11 cellular contexts compared by ENCODE assay signal in genomic region chr2:108385411-108386071, GRCh38. TPM values are rescaled to one million over a fixed set of nuclear protein-coding genes. Genes with fewer than 3 reads are reported as not detected.
DNase-seq lines count a peak whose midpoint lies in the region; ATAC-seq, FAIRE-seq and TF ChIP-seq lines count a peak whose summit lies in the region.
"Had no signal": no experiment of that assay in that cellular context is flagged by ENCODE, and none has a peak within 500 bp of the region (broad histone marks: within the 10 kb centered on the region; RNA-seq: fewer than 3 reads in every experiment).

No MANE protein-coding gene starts in this region.

- H3K79me2 ChIP-seq in K562 (ENCODE audit: control insufficient read depth, insufficient read depth, low read length) = no peaks in the 10 kb centered on the region

- TF ChIP-seq EP300 in K562 (IDR thresholded peaks at IDR 0.05; ENCODE audit: low read length) = no peak

- BruUV-seq in Caco-2 (replicated peaks; lab: Mats Ljungman, UMichigan) (no TSS peak), K562 (replicated peaks; lab: Mats Ljungman, UMichigan) (no TSS peak)

- no peaks in the 10 kb centered on the region for H3K9me3 ChIP-seq in Caco-2
- H3K9me3 ChIP-seq in K562 (replicated peaks; ENCODE audit: control insufficient read depth, insufficient read depth, low read depth, low read length) = no peaks in the 10 kb centered on the region
- no peaks in the 10 kb centered on the region for H3K9me3 ChIP-seq in heart right ventricle

- H3K9ac ChIP-seq in K562 (ENCODE audit: insufficient read depth in 1 of 2, low read depth in 2 of 2, low read length in 2 of 2) = no peak overlapping the region

- POLR2A ChIA-PET in Caco-2 (lab: Charles Lee) = no interaction called here
- POLR2A ChIA-PET in K562 (lab: Yijun Ruan, JAX) = interaction anchor here (0.6 to 1.0 kb wide), 3 partner anchors 11 to 148 kb away, joined by 3 to 4 read pairs (median 3); no protein-coding TSS in a partner anchor

- FAIRE-seq in K562 (lab: Jason Lieb, UNC) = no peak

- in situ Hi-C loops in K562 (cut with MboI) = no loop called here

- no peak overlapping the region for H2AFZ ChIP-seq in K562 (ENCODE audit: low read depth, low read length)

- no peaks in the 10 kb centered on the region for H3K9me3 Mint-ChIP-seq in Caco-2 (ENCODE audit: unreplicated experiment)

- H4K20me1 ChIP-seq in K562 (replicated peaks; ENCODE audit: control insufficient read depth, insufficient read depth, low read length) = no peaks in the 10 kb centered on the region

- H3K27me3 Mint-ChIP-seq in Caco-2 (ENCODE audit: insufficient read depth, unreplicated experiment) = no peaks in the 10 kb centered on the region

- H3K4me1 Mint-ChIP-seq in Caco-2 (ENCODE audit: low read depth, unreplicated experiment) = peaks cover 15% of the 10 kb centered on the region

- CTCF ChIA-PET in Caco-2 (lab: Charles Lee) = no interaction called here
- CTCF ChIA-PET in K562 (lab: Yijun Ruan, JAX; ENCODE audit: low intra/inter-chr PET ratio) = no interaction called here

- no peak for TF ChIP-seq CTCF in Caco-2 (IDR thresholded peaks at IDR 0.05; ENCODE audit: insufficient read depth in 1 of 2, low read depth in 1 of 2, low read length in 1 of 2, severe bottlenecking in 1 of 2, unreplicated experiment in 1 of 2)
- TF ChIP-seq CTCF in K562 (IDR thresholded peaks at IDR 0.05 in 2 of 3, conservative IDR thresholded peaks at IDR 0.05 in 1 of 3; ENCODE audit: insufficient read depth in 2 of 3, low read depth in 1 of 3, low read length in 3 of 3) = no peak
- TF ChIP-seq CTCF in heart right ventricle (IDR thresholded peaks at IDR 0.05) = no peak

- no peak overlapping the region for H3K4me2 ChIP-seq in K562 (ENCODE audit: insufficient read depth, low read length)

- DNase-seq in Caco-2 (peak; percentile 51 to 59), K562 (ENCODE audit: extremely low read depth in 1 of 4, low spot score in 3 of 4) (no peak), OCI-M1 (lab: John Stamatoyannopoulos, UW) (no peak), heart right ventricle (no peak)
- DNase-seq in stimulated activated naive CD8-positive, alpha-beta T cell treated with anti-CD3 and anti-CD28 coated beads, Interleukin-15, Interleukin-2, amounts not matched to agents 100 U/mL and 50 U/mL, for 24 hours = no peak
- DNase-seq: activated CD8-positive, alpha-beta memory T cell treated with anti-CD3 and anti-CD28 coated beads, Interleukin-2, amount 50 U/mL, for 4 hours; mammary epithelial cell; stimulated activated CD4-positive, alpha-beta T cell treated with anti-CD3 and anti-CD28 coated beads, Interleukin-2, amount 100 ng/mL, for 48 hours had no signal

- H3K36me3 Mint-ChIP-seq in Caco-2 (ENCODE audit: insufficient read depth, unreplicated experiment) = peaks cover 6% of the 10 kb centered on the region

- no peaks in the 10 kb centered on the region for H3K27me3 ChIP-seq in Caco-2 (replicated peaks; ENCODE audit: control insufficient read depth, insufficient read depth, low read length)
- H3K27me3 ChIP-seq in K562 (ENCODE audit: control insufficient read depth in 2 of 2, insufficient read depth in 2 of 2, low read length in 2 of 2) = no peaks in the 10 kb centered on the region
- H3K27me3 ChIP-seq in heart right ventricle = no peaks in the 10 kb centered on the region

- intact Hi-C loops in Caco-2 (cut with micrococcal nuclease; ENCODE audit: unreplicated experiment) = loop anchor here (1.0 kb wide), 1 partner anchor 8 kb away; the partner anchor contains the start of gene SULT1C4
- intact Hi-C loops in K562 (cut with micrococcal nuclease) = no loop called here
- intact Hi-C loops in heart right ventricle (cut with DNase I) = no loop called here

- H3K36me3 ChIP-seq in Caco-2 (ENCODE audit: control insufficient read depth, insufficient read depth, low read length) = no peaks in the 10 kb centered on the region
- no peaks in the 10 kb centered on the region for H3K36me3 ChIP-seq in K562 (ENCODE audit: control insufficient read depth, insufficient read depth, low read length)
- H3K36me3 ChIP-seq in heart right ventricle = peaks cover 0 to 94% (median 0%) of the 10 kb centered on the region in 9 donors

- H3K9me1 ChIP-seq in K562 (ENCODE audit: control insufficient read depth, insufficient read depth, low read length) = no peaks in the 10 kb centered on the region

- H3K4me3 Mint-ChIP-seq in Caco-2 (ENCODE audit: unreplicated experiment) = no peak overlapping the region

- ATAC-seq in GM19452 (IDR thresholded peaks at IDR 0.05; ENCODE audit: unreplicated experiment) (peak; percentile 90), HG03095 (IDR thresholded peaks at IDR 0.05; ENCODE audit: unreplicated experiment) (peak; percentile 68), K562 (peak; percentile 45), GM19035 (IDR thresholded peaks at IDR 0.05; ENCODE audit: unreplicated experiment) (no peak), heart right ventricle (no peak)
- ATAC-seq in stimulated activated naive CD8-positive, alpha-beta T cell treated with anti-CD3 and anti-CD28 coated beads, Interleukin-15, Interleukin-2, amounts not matched to agents 100 U/mL and 50 U/mL, for 24 hours = no peak

- H3K27ac Mint-ChIP-seq in Caco-2 (ENCODE audit: unreplicated experiment) = no peak overlapping the region

- 27% methylated on average over 5 of the region's 5 CpGs for WGBS in K562 (ENCODE audit: insufficient coverage, low coverage, missing lambda C conversion rate)
- 90 to 91% methylated on average over 5 of the region's 5 CpGs for WGBS in heart right ventricle, 2 donors

- TF ChIP-seq RAD21 in K562 (CRISPR knock-in tag; conservative IDR thresholded peaks at IDR 0.05 in 1 of 2, IDR thresholded peaks at IDR 0.05 in 1 of 2) = no peak

- no peak for TF ChIP-seq POLR2A in K562 (conservative IDR thresholded peaks at IDR 0.05)

- H3K27ac ChIP-seq in K562 (ENCODE audit: extremely low read depth, low read depth, low read length) (no peak overlapping the region), heart right ventricle (no peak overlapping the region)

- H3K4me3 ChIP-seq in Caco-2 (ENCODE audit: low read depth, low read length) (no peak overlapping the region), K562 (no peak overlapping the region), heart right ventricle (no peak overlapping the region)

- H3K4me1 ChIP-seq in Caco-2 = peaks cover 17% of the 10 kb centered on the region
- no peaks in the 10 kb centered on the region; a peak in 2 of 5 replicates for H3K4me1 ChIP-seq in K562 (replicated peaks in 1 of 2; ENCODE audit: control insufficient read depth in 2 of 2, insufficient read depth in 2 of 2, low read length in 2 of 2)
- H3K4me1 ChIP-seq in heart right ventricle = peaks cover 0 to 3% (median 0%) of the 10 kb centered on the region in 9 donors

TF ChIP-seq in K562, 482 proteins besides CTCF, POLR2A, EP300 and RAD21 (continues in another document):
- TF ChIP-seq CEBPG (CRISPR knock-in tag; IDR thresholded peaks at IDR 0.05) (no peak), CEBPG (tag; conservative IDR thresholded peaks at IDR 0.05 in 1 of 2, IDR thresholded peaks at IDR 0.05 in 1 of 2) (no peak), SIRT6 (IDR thresholded peaks at IDR 0.05; ENCODE audit: low read depth, low read length) (no peak), MEIS2 (IDR thresholded peaks at IDR 0.05; ENCODE audit: partially characterized antibody) (peak; percentile 75), RFX7 (CRISPR knock-in tag; IDR thresholded peaks at IDR 0.05) (no peak), ELF4 (CRISPR knock-in tag; IDR thresholded peaks at IDR 0.05) (no peak), KLF6 (CRISPR knock-in tag; IDR thresholded peaks at IDR 0.05; ENCODE audit: borderline replicate concordance) (no peak), ZNF830 (CRISPR knock-in tag; IDR thresholded peaks at IDR 0.05) (no peak), ARID3A (IDR thresholded peaks at IDR 0.05; ENCODE audit: borderline replicate concordance, low read depth, low read length) (no peak), FOS (IDR thresholded peaks at IDR 0.05; ENCODE audit: extremely low read depth, insufficient read length) (no peak)

RNA-seq across cellular contexts. Expression of gene SULT1C4, which starts 7.8 kb away (rescaled TPM):
- total RNA-seq in Caco-2 (2022) (4.0 and 5.1 TPM in 2 replicates), K562 (2014; rRNA removed) (not detected in 2 replicates), K562 (2014; rRNA removed; fragmentation: Illumina TruSeq; extraction: Trizol) (0.10 TPM in 1 of 2 replicates, not detected in the other), K562 (2015; rRNA removed; fragmentation: Illumina TruSeq; extraction: Trizol) (0.14 TPM in 1 of 2 replicates, not detected in the other), K562 (2021) (not detected in 2 replicates), heart right ventricle (1 to 10 TPM; 1.6 to 5.6 (median 4.0) TPM)
- total RNA-seq in K562 (2011; cell fraction: chromatin; rRNA removed; ENCODE audit: low replicate concordance) = 0.32 and 0.46 TPM in 2 replicates
- total RNA-seq in K562 (2011; cell fraction: nucleolus; rRNA removed) = 0.26 TPM in 1 of 2 replicates, not detected in the other
- total RNA-seq in K562 (2011; cell fraction: nucleoplasm; rRNA removed) = not detected in 2 replicates
- polyA plus RNA-seq in K562 (2011; rRNA removed) (0.07 TPM in 1 of 2 replicates, not detected in the other), K562 (2014; fragmentation: Illumina TruSeq; extraction: Trizol) (0.06 TPM in 1 of 2 replicates, not detected in the other), K562 (2014; fragmentation: Nextera tagmentation; extraction: Ambion mirVana) (under 1 TPM in 1 of 2 experiments, not detected in 1; 0.04 TPM), K562 (2014; rRNA removed) (0.12 TPM in 1 of 2 replicates, not detected in the other), heart right ventricle (1 to 10 TPM; 1.7 to 1.9 TPM)
- polyA plus RNA-seq in K562 (2011; cell fraction: cytosol; rRNA removed) = 0.03 TPM in 1 of 2 replicates, not detected in the other
- 0.10 TPM in 1 of 2 replicates, not detected in the other for polyA plus RNA-seq in K562 (2011; cell fraction: nucleus; rRNA removed)
- 0.05 and 0.10 TPM in 2 replicates for polyA plus RNA-seq in K562 (2012)
- polyA minus RNA-seq in K562 (2011; rRNA and poly(A)+ RNA removed) = 0.12 and 0.14 TPM in 2 replicates
- not detected in 2 replicates for polyA minus RNA-seq in K562 (2011; cell fraction: cytosol; rRNA and poly(A)+ RNA removed)
- polyA minus RNA-seq in K562 (2011; cell fraction: nucleus; rRNA and poly(A)+ RNA removed) = not detected in 2 replicates
- total RNA-seq: mammary epithelial cell had no signal
- polyA plus RNA-seq: mammary epithelial cell had no signal

Comparison
In these comparisons a context has a peak if more than half of its experiments do, and no peak if none do; other contexts are left out.
1. DNase-seq: peak in Caco-2 (2 of 2); none in K562 (0 of 4), stimulated activated naive CD8-positive, alpha-beta T cell treated with anti-CD3 and anti-CD28 coated beads, Interleukin-15, Interleukin-2, amounts not matched to agents 100 U/mL and 50 U/mL, for 24 hours (single experiment), OCI-M1 (single experiment) and heart right ventricle (0 of 2).
2. ATAC-seq: peak in GM19452 (single experiment), HG03095 (single experiment) and K562 (single experiment); none in GM19035 (single experiment), stimulated activated naive CD8-positive, alpha-beta T cell treated with anti-CD3 and anti-CD28 coated beads, Interleukin-15, Interleukin-2, amounts not matched to agents 100 U/mL and 50 U/mL, for 24 hours (single experiment) and heart right ventricle (0 of 8).